ENCODE assay signal across 1 cellular context in genomic region chr5:67214713-67215591, GRCh38.
TF ChIP-seq lines count a peak whose summit lies in the region.

No MANE protein-coding gene starts in this region.

TF ChIP-seq in HepG2, 621 proteins besides CTCF, POLR2A, EP300 and RAD21 (continued from another document):
- TF ChIP-seq PRDM10 (CRISPR knock-in tag; IDR thresholded peaks at IDR 0.05; ENCODE audit: low read depth) (0 out of 2 replicates have a peak, but pooled peaks have one; percentile 7), ONECUT2 (CRISPR knock-in tag; IDR thresholded peaks at IDR 0.05) (no peak), THAP7 (CRISPR knock-in tag; IDR thresholded peaks at IDR 0.05) (0 out of 2 replicates have a peak, but pooled peaks have one; percentile 18), ZNF496 (CRISPR knock-in tag; IDR thresholded peaks at IDR 0.05; ENCODE audit: insufficient replicate concordance) (no peak), SKI (IDR thresholded peaks at IDR 0.05; ENCODE audit: partially characterized antibody) (no peak), GTF2F1 (IDR thresholded peaks at IDR 0.05; ENCODE audit: low read length) (no peak), HOXA7 (CRISPR knock-in tag; IDR thresholded peaks at IDR 0.05) (no peak), HIVEP1 (CRISPR knock-in tag; IDR thresholded peaks at IDR 0.05) (no peak), ZFP82 (CRISPR knock-in tag; IDR thresholded peaks at IDR 0.05; ENCODE audit: borderline replicate concordance) (no peak), FOXJ3 (CRISPR knock-in tag; IDR thresholded peaks at IDR 0.05; ENCODE audit: borderline replicate concordance) (no peak), ZMYM4 (CRISPR knock-in tag; IDR thresholded peaks at IDR 0.05) (peak; percentile 32; the same call in 1 of the 2 replicates), ZNF589 (CRISPR knock-in tag; conservative IDR thresholded peaks at IDR 0.05) (no peak), PHF20 (CRISPR knock-in tag; IDR thresholded peaks at IDR 0.05) (peak; percentile 26; the same call in 1 of the 2 replicates), ARID3A (IDR thresholded peaks at IDR 0.05; ENCODE audit: low read depth, low read length) (no peak), HNF4A (CRISPR knock-in tag; IDR thresholded peaks at IDR 0.05) (peak; percentile 28; the same call in 1 of the 2 replicates), ZFY (CRISPR knock-in tag; IDR thresholded peaks at IDR 0.05) (0 out of 2 replicates have a peak, but pooled peaks have one; percentile 5), HHEX (CRISPR knock-in tag; IDR thresholded peaks at IDR 0.05) (no peak), HMG20A (CRISPR knock-in tag; IDR thresholded peaks at IDR 0.05; ENCODE audit: borderline replicate concordance) (no peak), ZFAT (CRISPR knock-in tag; conservative IDR thresholded peaks at IDR 0.05) (0 out of 2 replicates have a peak, but pooled peaks have one; percentile 40), ZFX (CRISPR knock-in tag; IDR thresholded peaks at IDR 0.05; ENCODE audit: low read depth) (peak; percentile 27; the same call in 1 of the 2 replicates), ZNF572 (CRISPR knock-in tag; IDR thresholded peaks at IDR 0.05) (no peak), MYC (CRISPR knock-in tag; IDR thresholded peaks at IDR 0.05; ENCODE audit: borderline replicate concordance) (peak; percentile 1; the same call in 1 of the 2 replicates)
